12 cellular contexts compared by ENCODE assay signal in genomic region chr16:58418601-58419000, GRCh38. TPM values are rescaled to one million over a fixed set of nuclear protein-coding genes. Genes with fewer than 3 reads are reported as not detected.
DNase-seq lines count a peak whose midpoint lies in the region; ATAC-seq and TF ChIP-seq lines count a peak whose summit lies in the region.
"Had no signal": no experiment of that assay in that cellular context is flagged by ENCODE, and none has a peak within 500 bp of the region (broad histone marks: within the 10 kb centered on the region; RNA-seq: fewer than 3 reads in every experiment).

No MANE protein-coding gene starts in this region.

- no peak for TF ChIP-seq CTCF in omental fat pad (IDR thresholded peaks at IDR 0.05)

- peaks cover 12% of the 10 kb centered on the region for H3K36me3 ChIP-seq in Karpas-422 (ENCODE audit: insufficient read depth, low read length)

- H3K9ac ChIP-seq in Karpas-422 (ENCODE audit: low read length) = peak overlapping the region; percentile 66

- peak overlapping the region; percentile 51; the same call in 1 of the 2 replicates for H3K4me3 ChIP-seq in Karpas-422 (ENCODE audit: low read length)

- H3K4me2 ChIP-seq in Karpas-422 (ENCODE audit: low read depth, low read length, poor library complexity, severe bottlenecking) = peak overlapping the region; percentile 86

- no peaks in the 10 kb centered on the region for H3K9me2 ChIP-seq in Karpas-422 (replicated peaks; ENCODE audit: insufficient read depth, low read length)

- no peaks in the 10 kb centered on the region for H3K27me3 ChIP-seq in Karpas-422 (ENCODE audit: low read length)

- H4K20me1 ChIP-seq in Karpas-422 (ENCODE audit: insufficient read depth, low read depth, low read length) = peaks cover 4% of the 10 kb centered on the region; the same call in 1 of the 2 replicates

- peaks cover 29% of the 10 kb centered on the region for H3K79me2 ChIP-seq in Karpas-422 (ENCODE audit: low read length)

- DNase-seq in GM03348 (ENCODE audit: low spot score) = peak; percentile 28
- peak; percentile 88 for DNase-seq in Karpas-422
- DNase-seq in caudate nucleus (lab: John Stamatoyannopoulos, UW) = peak in 8 of 61 donors; percentile 17 to 71 (median 31)
- DNase-seq in omental fat pad (ENCODE audit: low spot score) = no peak
- no peak for DNase-seq in NCI-H2227 (lab: John Stamatoyannopoulos, UW; ENCODE audit: unreplicated experiment)
- DNase-seq in mesenteric fat pad (ENCODE audit: low spot score) = no peak
- DNase-seq in activated CD4-positive, CD25-positive, alpha-beta regulatory T cell treated with anti-CD3 and anti-CD28 coated beads, Interleukin-2, amount 50 U/mL, for 72 hours = no peak
- DNase-seq: NCI-H1694; stimulated activated naive CD8-positive, alpha-beta T cell treated with anti-CD3 and anti-CD28 coated beads, Interleukin-15, amount 100 ng/mL, for 72 hours; T-helper 1 cell had no signal

- H3K9me3 ChIP-seq in Karpas-422 (ENCODE audit: low read length) = no peaks in the 10 kb centered on the region
- H3K9me3 ChIP-seq: Caco-2 had no signal

- no peak overlapping the region for H2AFZ ChIP-seq in Karpas-422 (ENCODE audit: low read length)

- H3K27ac ChIP-seq in Karpas-422 (ENCODE audit: low read length) (peak overlapping the region; percentile 100), caudate nucleus (ENCODE audit: low read depth, low read length) (peak overlapping the region; percentile 83)

- ATAC-seq in omental fat pad (ENCODE audit: low FRiP score) (peak; percentile 44), GM21723 (IDR thresholded peaks at IDR 0.05; ENCODE audit: unreplicated experiment) (no peak)
- ATAC-seq: stimulated activated naive CD8-positive, alpha-beta T cell treated with anti-CD3 and anti-CD28 coated beads, Interleukin-15, amount 100 ng/mL, for 72 hours had no signal

- peaks cover 85% of the 10 kb centered on the region for H3K4me1 ChIP-seq in Karpas-422 (ENCODE audit: low read length)
- H3K4me1 ChIP-seq: Caco-2 had no signal

RNA-seq across cellular contexts. Expression of gene GINS3, which starts 26.3 kb away (rescaled TPM):
- total RNA-seq in Karpas-422 (2014; rRNA removed; shearing (Covaris generic); ENCODE audit: low replicate concordance) = 17.7 and 24.2 TPM in 2 replicates
- 1 to 10 TPM; 5.3 to 7.4 (median 6.5) TPM for total RNA-seq in omental fat pad
- total RNA-seq in mesenteric fat pad = 1.8 TPM

Comparison
In these comparisons a context has a peak if more than half of its experiments do, and no peak if none do; other contexts are left out.
1. DNase-seq: peak in GM03348 (single experiment) and Karpas-422 (single experiment); none in omental fat pad (single experiment), NCI-H2227 (single experiment), mesenteric fat pad (single experiment) and activated CD4-positive, CD25-positive, alpha-beta regulatory T cell treated with anti-CD3 and anti-CD28 coated beads, Interleukin-2, amount 50 U/mL, for 72 hours (single experiment).